Comparison of ENCODE assay signal across 8 cellular contexts in the genomic region with DNA sequence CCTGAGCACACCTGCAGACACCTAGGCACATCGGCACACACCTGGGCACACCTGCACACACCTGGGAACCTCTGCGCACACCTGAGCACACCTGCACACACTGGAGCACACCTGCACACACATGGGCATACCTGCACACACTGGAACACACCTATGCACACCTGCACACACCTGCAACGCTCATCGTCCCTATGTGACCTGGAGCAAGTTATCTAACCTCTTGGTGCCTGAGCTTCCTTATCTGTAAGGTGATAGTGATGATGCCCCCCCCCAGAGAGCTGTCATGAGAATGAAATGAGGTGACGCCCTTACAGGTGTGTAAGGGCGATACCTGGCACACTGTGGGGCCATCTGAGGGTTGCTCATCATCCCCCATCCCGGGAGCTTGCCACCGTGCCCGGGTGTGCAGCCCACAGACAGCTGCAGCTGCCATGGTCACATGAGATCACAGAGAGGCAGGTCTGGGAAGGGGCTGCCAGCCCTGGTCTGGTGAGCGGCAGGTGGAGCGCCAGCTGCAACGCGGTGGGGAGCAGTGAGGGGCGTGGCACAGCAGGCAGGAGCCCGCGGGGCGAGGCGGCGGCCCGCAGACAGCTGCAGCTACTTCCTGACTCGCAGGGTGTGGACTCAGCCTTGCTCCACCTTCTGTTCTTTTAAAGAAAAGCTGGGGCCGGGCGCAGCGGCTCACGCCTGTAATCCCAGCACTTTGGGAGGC. TPM values are rescaled to one million over a fixed set of nuclear protein-coding genes. Genes with fewer than 3 reads are reported as not detected.
A peak's percentile ranks its signal among the peaks of the same experiment; 100 is the strongest.
DNase-seq lines count a peak whose midpoint lies in the region; ATAC-seq lines count a peak whose summit lies in the region.

No MANE protein-coding gene starts in this region.

- H3K9me3 ChIP-seq in effector memory CD4-positive, alpha-beta T cell (ENCODE audit: control insufficient read depth, low read length), result no peaks in the 10 kb centered on the region

- peaks cover 24% of the 10 kb centered on the region for H3K4me1 ChIP-seq in effector memory CD4-positive, alpha-beta T cell (ENCODE audit: control insufficient read depth, insufficient read depth, low read length, poor library complexity, severe bottlenecking)

- no peaks in the 10 kb centered on the region for H3K36me3 ChIP-seq in effector memory CD4-positive, alpha-beta T cell (ENCODE audit: control insufficient read depth, insufficient read depth, low read length)

- H3K4me3 ChIP-seq in effector memory CD4-positive, alpha-beta T cell (ENCODE audit: insufficient read depth, low read depth, low read length, poor library complexity, severe bottlenecking), result peak overlapping the region; percentile 31

- H3K27me3 ChIP-seq in effector memory CD4-positive, alpha-beta T cell (replicated peaks; ENCODE audit: control insufficient read depth, insufficient read depth, low read length, poor library complexity, severe bottlenecking), result no peaks in the 10 kb centered on the region

- peak; percentile 65 for ATAC-seq in HG02763 (IDR thresholded peaks at IDR 0.05; ENCODE audit: unreplicated experiment)
- ATAC-seq in activated CD4-positive, CD25-positive, alpha-beta regulatory T cell treated with anti-CD3 and anti-CD28 coated beads, Interleukin-2, amount 50 U/mL, for 24 hours, result peak; percentile 89 to 93
- ATAC-seq in HG02870 (IDR thresholded peaks at IDR 0.05; ENCODE audit: unreplicated experiment), result no peak

- DNase-seq in Daoy (ENCODE audit: low read depth) (peak; percentile 56), NCI-H2171 (lab: John Stamatoyannopoulos, UW) (peak; percentile 91), hippocampal formation (lab: John Stamatoyannopoulos, UW) (no peak)
- peak; percentile 24 to 55 (median 47) for DNase-seq in effector memory CD4-positive, alpha-beta T cell
- DNase-seq in stimulated activated CD4-positive, alpha-beta T cell treated with anti-CD3 and anti-CD28 coated beads, Interleukin-15, amount 100 ng/mL, for 24 hours, result peak; percentile 56

- no peak overlapping the region for H3K27ac ChIP-seq in effector memory CD4-positive, alpha-beta T cell (ENCODE audit: insufficient read depth, low read length, poor library complexity, severe bottlenecking)

RNA-seq across cellular contexts. Expression of gene FBRSL1, which starts 59.9 kb away (rescaled TPM):
- 2.6 and 9.8 TPM in 2 replicates for total RNA-seq in Daoy (2014; rRNA removed; shearing (Covaris generic))

Comparison
In these comparisons a context has a peak if more than half of its experiments do, and no peak if none do; other contexts are left out.
1. DNase-seq: peak in Daoy (single experiment), NCI-H2171 (single experiment), effector memory CD4-positive, alpha-beta T cell (3 of 3) and stimulated activated CD4-positive, alpha-beta T cell treated with anti-CD3 and anti-CD28 coated beads, Interleukin-15, amount 100 ng/mL, for 24 hours (single experiment); none in hippocampal formation (0 of 2).